In the genomic region with DNA sequence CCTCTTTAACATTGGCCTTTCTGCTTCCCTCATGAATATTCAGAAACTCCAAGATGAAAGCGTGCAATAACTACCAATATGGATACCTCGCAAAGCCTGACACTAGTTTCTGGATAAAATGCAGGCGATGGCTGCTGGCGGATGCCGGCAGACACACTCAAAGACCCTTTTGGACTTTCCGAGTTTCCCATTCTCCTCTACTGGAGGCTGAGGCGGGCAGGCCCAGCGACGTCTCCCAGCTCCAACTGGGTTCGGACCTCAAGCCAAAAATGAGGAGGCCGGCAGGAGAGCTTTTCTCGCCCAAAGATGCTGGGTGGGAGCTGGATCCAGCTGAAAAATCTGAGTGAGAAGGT, we compare ENCODE assay signal across 8 cellular contexts. TPM values are rescaled to one million over a fixed set of nuclear protein-coding genes. Genes with fewer than 3 reads are reported as not detected.
DNase-seq lines count a peak whose midpoint lies in the region; ATAC-seq, FAIRE-seq and TF ChIP-seq lines count a peak whose summit lies in the region.

No MANE protein-coding gene starts in this region.

- H4K12ac ChIP-seq in trophoblast cell (ENCODE audit: low read depth, low read length) = no peak overlapping the region

- H2BK5ac ChIP-seq in trophoblast cell (ENCODE audit: low read depth, low read length, poor library complexity) = no peak overlapping the region

- H3K27me3 Mint-ChIP-seq in CD4-positive, alpha-beta T cell = peaks cover 56% of the 10 kb centered on the region
- H3K27me3 Mint-ChIP-seq in T-helper 17 cell = peaks cover 57% of the 10 kb centered on the region

- POLR2A ChIA-PET in CD4-positive, alpha-beta T cell (lab: Charles Lee) = no interaction called here

- H3K4me1 ChIP-seq in trophoblast cell (ENCODE audit: control insufficient read depth in 1 of 2, insufficient read depth in 2 of 2, low read length in 2 of 2) = peaks cover 7 to 8% of the 10 kb centered on the region in 2 experiments

- no peak overlapping the region for H3K27ac Mint-ChIP-seq in CD4-positive, alpha-beta T cell
- H3K27ac Mint-ChIP-seq in T-helper 17 cell = peak overlapping the region; percentile 77

- H2AFZ ChIP-seq in trophoblast cell (ENCODE audit: insufficient read depth, low read length, poor library complexity) = peak overlapping the region; percentile 40

- no peak overlapping the region for H3K23ac ChIP-seq in trophoblast cell (ENCODE audit: low read length)

- H2BK12ac ChIP-seq in trophoblast cell (ENCODE audit: low read length) = no peak overlapping the region

- no peak overlapping the region for H3K4ac ChIP-seq in trophoblast cell (ENCODE audit: low read depth, low read length)

- H3K27ac ChIP-seq in CD4-positive, alpha-beta T cell (ENCODE audit: low read depth, low read length) = no peak overlapping the region
- H3K27ac ChIP-seq in trophoblast cell (ENCODE audit: low read depth, low read length) = no peak overlapping the region

- no peaks in the 10 kb centered on the region for H3K36me3 ChIP-seq in trophoblast cell (ENCODE audit: control insufficient read depth in 1 of 2, insufficient read depth in 2 of 2, low read length in 2 of 2)

- H3K27me3 ChIP-seq in CD4-positive, alpha-beta T cell (ENCODE audit: control insufficient read depth, insufficient read depth, low read length) = peaks cover 38% of the 10 kb centered on the region
- peaks cover 12% of the 10 kb centered on the region for H3K27me3 ChIP-seq in trophoblast cell (ENCODE audit: insufficient read depth, low read length)

- H3K79me2 ChIP-seq in trophoblast cell (ENCODE audit: control insufficient read depth, insufficient read depth, low read length, poor library complexity) = no peaks in the 10 kb centered on the region

- no peaks in the 10 kb centered on the region for H3K9me3 Mint-ChIP-seq in CD4-positive, alpha-beta T cell

- WGBS in trophoblast cell (ENCODE audit: extremely low coverage, insufficient coverage, insufficient read length) = no CpG with 5 or more reads among the region's 12 CpGs

- H2AK5ac ChIP-seq in trophoblast cell (ENCODE audit: low read length) = no peak overlapping the region

- no peak for FAIRE-seq in RCC 7860 (lab: Jason Lieb, UNC)

- CTCF ChIA-PET in CD4-positive, alpha-beta T cell (lab: Charles Lee) = no interaction called here

- no peak overlapping the region for H3K9ac ChIP-seq in trophoblast cell (ENCODE audit: low read length)

- no peak overlapping the region for H4K8ac ChIP-seq in trophoblast cell (ENCODE audit: low read depth, low read length)

- no peaks in the 10 kb centered on the region for H3K79me1 ChIP-seq in trophoblast cell (ENCODE audit: low read length)

- peak overlapping the region; percentile 87 for H3K4me3 Mint-ChIP-seq in CD4-positive, alpha-beta T cell
- peak overlapping the region; percentile 89 for H3K4me3 Mint-ChIP-seq in T-helper 17 cell

- no peaks in the 10 kb centered on the region for H3K9me3 ChIP-seq in CD4-positive, alpha-beta T cell (ENCODE audit: control insufficient read depth, low read length)
- H3K9me3 ChIP-seq in T-helper 17 cell (ENCODE audit: control insufficient read depth, low read length, poor library complexity, severe bottlenecking) (no peaks in the 10 kb centered on the region), trophoblast cell (ENCODE audit: insufficient read depth, low read depth, low read length) (no peaks in the 10 kb centered on the region)

- H3K4me3 ChIP-seq in fibroblast of villous mesenchyme (ENCODE audit: low read depth, low read length) = peak overlapping the region; percentile 69
- no peak overlapping the region for H3K4me3 ChIP-seq in trophoblast cell (ENCODE audit: low read depth, low read length)

- TF ChIP-seq CTCF in CD4-positive, alpha-beta T cell (IDR thresholded peaks at IDR 0.05) = no peak
- no peak for TF ChIP-seq CTCF in fibroblast of villous mesenchyme (IDR thresholded peaks at IDR 0.05; ENCODE audit: insufficient read depth, low read depth, low read length)

- H3K36me3 Mint-ChIP-seq in CD4-positive, alpha-beta T cell (ENCODE audit: low read depth) = no peaks in the 10 kb centered on the region
- H3K36me3 Mint-ChIP-seq in T-helper 17 cell (ENCODE audit: low read depth) = peaks cover 8% of the 10 kb centered on the region

- no peak overlapping the region for H3K18ac ChIP-seq in trophoblast cell (ENCODE audit: low read length)

- H3K4me2 ChIP-seq in trophoblast cell (ENCODE audit: low read length) = peak overlapping the region; percentile 60

- DNase-seq in CD4-positive, alpha-beta T cell = no peak
- no peak for DNase-seq in T-helper 17 cell
- no peak for DNase-seq in fibroblast of villous mesenchyme (ENCODE audit: low read depth)
- DNase-seq in trophoblast cell = no peak
- DNase-seq in RCC 7860 (ENCODE audit: low spot score) = no peak
- no peak for DNase-seq in islet precursor cell

- no peak overlapping the region for H3K14ac ChIP-seq in trophoblast cell (ENCODE audit: low read length)

- no peak for ATAC-seq in CD4-positive, alpha-beta T cell (ENCODE audit: poor library complexity)
- ATAC-seq in T-helper 17 cell (no peak), HG03175 (IDR thresholded peaks at IDR 0.05; ENCODE audit: unreplicated experiment) (no peak), HG03095 (IDR thresholded peaks at IDR 0.05; ENCODE audit: unreplicated experiment) (no peak)

- no peak overlapping the region for H2BK120ac ChIP-seq in trophoblast cell (ENCODE audit: insufficient read depth, low read length, poor library complexity)

- intact Hi-C loops in CD4-positive, alpha-beta T cell (cut with DNase I, micrococcal nuclease) = no loop called here

- no peak overlapping the region for H4K91ac ChIP-seq in trophoblast cell (ENCODE audit: low read depth, low read length)

- peaks cover 27% of the 10 kb centered on the region for H3K4me1 Mint-ChIP-seq in CD4-positive, alpha-beta T cell (ENCODE audit: low read depth)
- H3K4me1 Mint-ChIP-seq in T-helper 17 cell = peaks cover 22% of the 10 kb centered on the region

RNA-seq across cellular contexts. Expression of gene FEZ1, which starts 0.4 kb away (rescaled TPM):
- not detected for total RNA-seq in CD4-positive, alpha-beta T cell
- 1 to 10 TPM; 1.1 to 1.6 TPM for total RNA-seq in T-helper 17 cell
- total RNA-seq in fibroblast of villous mesenchyme = 39.6 and 40.6 TPM in 2 replicates
- 6.1 and 6.2 TPM in 2 replicates for polyA plus RNA-seq in trophoblast cell (2013)

Comparison
In these comparisons a context has a peak if more than half of its experiments do, and no peak if none do; other contexts are left out.
1. RNA of gene FEZ1, which starts 0.4 kb away (total RNA-seq): 39.6 to 40.6 TPM in fibroblast of villous mesenchyme; 1.1 to 1.6 TPM in T-helper 17 cell and not detected in CD4-positive, alpha-beta T cell; every median in the first group is over 10 times any median in the second.